8 cellular contexts compared by ENCODE assay signal in genomic region chr20:32109392-32110172, GRCh38. TPM values are rescaled to one million over a fixed set of nuclear protein-coding genes. Genes with fewer than 3 reads are reported as not detected.
A peak's percentile ranks its signal among the peaks of the same experiment; 100 is the strongest.
DNase-seq lines count a peak whose midpoint lies in the region; ATAC-seq, FAIRE-seq and TF ChIP-seq lines count a peak whose summit lies in the region.

Gene TM9SF4 (plus strand): TSS chr20:32109714. CDS start chr20:32109741, 27 bp downstream.

- H3K9me3 ChIP-seq in right atrium auricular region, result no peaks in the 10 kb centered on the region
- H3K9me3 ChIP-seq in psoas muscle, result no peaks in the 10 kb centered on the region

- H3K27me3 ChIP-seq in right atrium auricular region, result no peaks in the 10 kb centered on the region
- no peaks in the 10 kb centered on the region for H3K27me3 ChIP-seq in psoas muscle (ENCODE audit: insufficient read depth in 3 of 3, low read length in 2 of 3)

- TF ChIP-seq CTCF in right atrium auricular region (IDR thresholded peaks at IDR 0.05) (no peak), psoas muscle (IDR thresholded peaks at IDR 0.05) (no peak)

- FAIRE-seq in urothelium cell line (lab: Jason Lieb, UNC), result peak; percentile 86

- H3K36me3 ChIP-seq in right atrium auricular region, result no peaks in the 10 kb centered on the region
- H3K36me3 ChIP-seq in psoas muscle (ENCODE audit: insufficient read depth in 1 of 2, low read depth in 1 of 2), result no peaks in the 10 kb centered on the region

- WGBS in psoas muscle, 3 donors, result 0 to 1% (median 0%) methylated on average over 37 to 38 of the region's 38 CpGs

- ATAC-seq in GM18498 (IDR thresholded peaks at IDR 0.05; ENCODE audit: unreplicated experiment) (peak; percentile 87), HG02938 (IDR thresholded peaks at IDR 0.05; ENCODE audit: unreplicated experiment) (peak; percentile 81), psoas muscle (peak; percentile 94 to 97 (median 96))

- DNase-seq in NCI-H187 (lab: John Stamatoyannopoulos, UW) (peak; percentile 73 to 84), T-helper 2 cell (peak; percentile 64 to 96 (median 80)), anterior cingulate cortex (lab: John Stamatoyannopoulos, UW) (peak; percentile 32 to 99 (median 91)), right atrium auricular region (ENCODE audit: low spot score) (peak; percentile 91), psoas muscle (peak; percentile 88 to 94), urothelium cell line (ENCODE audit: low spot score) (peak; percentile 95)

- H3K27ac ChIP-seq in right atrium auricular region (peak within 1 kb of the TSS; percentile 97 to 99), psoas muscle (peak within 1 kb of the TSS; percentile 99)

- H3K4me1 ChIP-seq in right atrium auricular region (peaks cover 0 to 29% of the 10 kb centered on the region in 2 donors), psoas muscle (peaks cover 24% of the 10 kb centered on the region)

- intact Hi-C loops in psoas muscle (cut with DNase I), result loop anchor here in 1 of 2 donors (10.0 kb wide), 1 partner anchor 95 kb away; the partner anchor contains the start of genes PLAGL2 and POFUT1

- H3K4me3 ChIP-seq in right atrium auricular region (peak within 1 kb of the TSS; percentile 90 to 99), psoas muscle (peak within 1 kb of the TSS; percentile 88)

RNA-seq across cellular contexts. Expression of gene TM9SF4, which starts in this region (rescaled TPM):
- total RNA-seq in right atrium auricular region (10 to 100 TPM; 28.5 to 30.6 TPM), psoas muscle (10 to 100 TPM; 25.7 to 28.0 (median 27.0) TPM)
- 10 to 100 TPM; 14.0 to 18.0 (median 17.9) TPM for polyA plus RNA-seq in psoas muscle

Comparison
In these comparisons a context has a peak if more than half of its experiments do, and no peak if none do; other contexts are left out.
1. Peak in every context shown above with its lines: DNase-seq, ATAC-seq, H3K4me3 ChIP-seq and H3K27ac ChIP-seq.